ENCODE assay signal across 1 cellular context in genomic region chr2:88100489-88100858, GRCh38.
TF ChIP-seq lines count a peak whose summit lies in the region.

No MANE protein-coding gene starts in this region.

TF ChIP-seq in GM23338, 12 proteins besides CTCF, POLR2A, EP300 and RAD21 (continued from another document):
- TF ChIP-seq, protein P1, sequence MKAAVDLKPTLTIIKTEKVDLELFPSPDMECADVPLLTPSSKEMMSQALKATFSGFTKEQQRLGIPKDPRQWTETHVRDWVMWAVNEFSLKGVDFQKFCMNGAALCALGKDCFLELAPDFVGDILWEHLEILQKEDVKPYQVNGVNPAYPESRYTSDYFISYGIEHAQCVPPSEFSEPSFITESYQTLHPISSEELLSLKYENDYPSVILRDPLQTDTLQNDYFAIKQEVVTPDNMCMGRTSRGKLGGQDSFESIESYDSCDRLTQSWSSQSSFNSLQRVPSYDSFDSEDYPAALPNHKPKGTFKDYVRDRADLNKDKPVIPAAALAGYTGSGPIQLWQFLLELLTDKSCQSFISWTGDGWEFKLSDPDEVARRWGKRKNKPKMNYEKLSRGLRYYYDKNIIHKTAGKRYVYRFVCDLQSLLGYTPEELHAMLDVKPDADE (IDR thresholded peaks at IDR 0.05) = no peak
- TF ChIP-seq CREB1 (CRISPR knock-in tag; IDR thresholded peaks at IDR 0.05; ENCODE audit: low read depth) = no peak
- TF ChIP-seq NANOG (IDR thresholded peaks at IDR 0.05; ENCODE audit: borderline replicate concordance) = no peak
- no peak for TF ChIP-seq REST (IDR thresholded peaks at IDR 0.05; ENCODE audit: unreplicated experiment)
- no peak for TF ChIP-seq EZH2phosphoT487 (IDR thresholded peaks at IDR 0.05; ENCODE audit: unreplicated experiment)
- TF ChIP-seq ZNF331 (CRISPR knock-in tag; IDR thresholded peaks at IDR 0.05; ENCODE audit: low read depth) = no peak
